ENCODE assay signal across 8 cellular contexts in the genomic region with DNA sequence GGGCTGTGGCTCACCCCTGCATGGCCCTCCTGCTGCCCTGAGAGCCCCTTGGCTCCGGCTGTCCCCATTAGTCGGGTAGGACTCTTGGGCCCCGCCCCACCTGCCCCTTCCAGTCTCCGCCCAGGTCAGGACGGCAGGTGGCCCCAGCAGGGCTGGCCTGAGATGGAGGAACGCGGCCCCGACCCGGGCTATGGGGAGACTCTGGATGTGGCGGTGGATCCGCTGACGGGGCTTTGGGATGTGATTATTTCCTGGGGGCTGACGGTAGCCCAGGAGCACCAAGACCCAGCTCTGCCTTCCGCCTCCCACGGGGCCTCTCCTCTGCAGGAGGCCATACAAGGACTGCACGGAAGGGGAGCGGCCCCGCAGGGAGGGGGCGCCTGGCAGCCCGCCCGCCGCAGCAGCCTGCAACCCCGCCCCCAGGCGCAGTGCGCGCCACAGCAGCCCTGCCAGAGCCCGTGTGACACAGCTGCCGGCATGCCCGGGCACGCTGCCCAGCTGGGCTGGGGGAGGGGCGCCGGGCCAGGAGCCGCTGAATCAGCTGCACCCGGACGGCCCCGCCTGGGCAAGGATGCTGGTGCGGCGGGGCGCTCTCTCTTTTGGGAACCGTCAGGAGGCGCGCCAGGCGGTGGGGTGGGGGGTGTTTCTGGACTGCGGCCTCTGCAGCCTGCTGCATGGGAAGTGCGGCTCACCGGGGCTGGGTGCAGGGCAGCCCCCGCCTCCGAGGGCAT. TPM values are rescaled to one million over a fixed set of nuclear protein-coding genes. Genes with fewer than 3 reads are reported as not detected.
A peak's percentile ranks its signal among the peaks of the same experiment; 100 is the strongest.
DNase-seq lines count a peak whose midpoint lies in the region; ATAC-seq and TF ChIP-seq lines count a peak whose summit lies in the region.

No MANE protein-coding gene starts in this region.

- ATAC-seq in GM19438 (IDR thresholded peaks at IDR 0.05; ENCODE audit: low read depth, unreplicated experiment), result peak; percentile 57
- peak; percentile 75 for ATAC-seq in HG03558 (IDR thresholded peaks at IDR 0.05; ENCODE audit: extremely low read depth, unreplicated experiment)

- H3K27me3 Mint-ChIP-seq in activated CD4-positive, alpha-beta memory T cell treated with anti-CD3 and anti-CD28 coated beads for 36 hours, result no peaks in the 10 kb centered on the region

- H3K4me1 Mint-ChIP-seq in activated CD4-positive, alpha-beta memory T cell treated with anti-CD3 and anti-CD28 coated beads for 36 hours (ENCODE audit: low read depth), result peaks cover 75% of the 10 kb centered on the region

- no peaks in the 10 kb centered on the region for H3K9me3 Mint-ChIP-seq in activated CD4-positive, alpha-beta memory T cell treated with anti-CD3 and anti-CD28 coated beads for 36 hours

- peak overlapping the region; percentile 96 for H3K27ac Mint-ChIP-seq in activated CD4-positive, alpha-beta memory T cell treated with anti-CD3 and anti-CD28 coated beads for 36 hours

- TF ChIP-seq CTCF in dorsolateral prefrontal cortex (IDR thresholded peaks at IDR 0.05 in 54 of 56, conservative IDR thresholded peaks at IDR 0.05 in 2 of 56; ENCODE audit: low read depth in 1 of 56, partially characterized antibody in 56 of 56), result peak in 42 of 56 donors; percentile 9 to 64 (median 36)

- no peaks in the 10 kb centered on the region for H3K36me3 Mint-ChIP-seq in activated CD4-positive, alpha-beta memory T cell treated with anti-CD3 and anti-CD28 coated beads for 36 hours

- DNase-seq in CD1c-positive myeloid dendritic cell (ENCODE audit: extremely low spot score) (peak; percentile 93), NCI-H748 treated with DMSO at 0.1 percent for 48 hours (lab: John Stamatoyannopoulos, UW) (peak; percentile 90), dorsolateral prefrontal cortex (peak; percentile 72 to 97 (median 91)), medulla oblongata (ENCODE audit: extremely low spot score) (peak; percentile 91)
- DNase-seq in activated CD4-positive, alpha-beta memory T cell treated with anti-CD3 and anti-CD28 coated beads for 36 hours, result peak; percentile 97
- peak; percentile 82 to 91 (median 91) for DNase-seq in stimulated activated CD4-positive, alpha-beta T cell treated with anti-CD3 and anti-CD28 coated beads, TNF-alpha, amount 100 ng/mL, for 48 hours (ENCODE audit: low read depth in 3 of 3)

- H3K27ac ChIP-seq in dorsolateral prefrontal cortex, result peak overlapping the region; percentile 29 to 92 (median 80)

- H3K4me3 Mint-ChIP-seq in activated CD4-positive, alpha-beta memory T cell treated with anti-CD3 and anti-CD28 coated beads for 36 hours, result peak overlapping the region; percentile 80

- intact Hi-C loops in activated CD4-positive, alpha-beta memory T cell treated with anti-CD3 and anti-CD28 coated beads for 36 hours (cut with micrococcal nuclease), result loop anchor here (1.0 to 10.0 kb wide), 5 partner anchors 9 to 435 kb away; partner anchors contain the start of genes CAMSAP1, NACC2, NOTCH1 and TMEM250
- intact Hi-C loops in dorsolateral prefrontal cortex (cut with DNase I), result loop anchor here (2.0 to 10.0 kb wide), 3 partner anchors 57 to 605 kb away; partner anchors contain the start of gene MRPS2 (in 1 of the 2)

- CTCF ChIA-PET in activated CD4-positive, alpha-beta memory T cell treated with anti-CD3 and anti-CD28 coated beads for 36 hours (lab: Charles Lee), result interaction anchor here (1.0 to 4.3 kb wide), 4 partner anchors 9 to 142 kb away, joined by 3 to 18 read pairs (median 10); no protein-coding TSS in a partner anchor

- peak overlapping the region; percentile 32 to 72 (median 53) for H3K4me3 ChIP-seq in dorsolateral prefrontal cortex

- POLR2A ChIA-PET in activated CD4-positive, alpha-beta memory T cell treated with anti-CD3 and anti-CD28 coated beads for 36 hours (lab: Charles Lee), result interaction anchor here (1.2 to 1.5 kb wide), 5 partner anchors 8 to 254 kb away, joined by 4 to 13 read pairs (median 7); partner anchors contain the start of genes DNLZ and TMEM250

- no peaks in the 10 kb centered on the region for H3K27me3 ChIP-seq in dorsolateral prefrontal cortex

RNA-seq across cellular contexts. Expression of gene TMEM250, which starts 9.2 kb away (rescaled TPM):
- total RNA-seq in activated CD4-positive, alpha-beta memory T cell treated with anti-CD3 and anti-CD28 coated beads for 36 hours, result 10 to 100 TPM; 28.0 to 28.4 TPM
- total RNA-seq in dorsolateral prefrontal cortex, result 10 to 100 TPM; 19.3 to 53.2 (median 34.1) TPM

RNA-seq across cellular contexts. Expression of gene NACC2, which starts 14.4 kb away (rescaled TPM):
- 1 to 10 TPM; 8.1 to 8.5 TPM for total RNA-seq in activated CD4-positive, alpha-beta memory T cell treated with anti-CD3 and anti-CD28 coated beads for 36 hours
- total RNA-seq in dorsolateral prefrontal cortex, result 100 to 1,000 TPM in 46 of 120 experiments, 10 to 100 TPM in 74; 55.9 to 246 (median 94.8) TPM

Comparison
In these comparisons a context has a peak if more than half of its experiments do, and no peak if none do; other contexts are left out.
1. Peak in every context shown above with its lines: DNase-seq, ATAC-seq, H3K4me3 ChIP-seq and H3K27ac ChIP-seq.
2. RNA of gene NACC2, which starts 14.4 kb away (total RNA-seq): 55.9 to 246 TPM in dorsolateral prefrontal cortex; 8.1 to 8.5 TPM in activated CD4-positive, alpha-beta memory T cell treated with anti-CD3 and anti-CD28 coated beads for 36 hours; every median in the first group is over 4 times any median in the second.